33 cellular contexts compared by ENCODE assay signal in the genomic region with DNA sequence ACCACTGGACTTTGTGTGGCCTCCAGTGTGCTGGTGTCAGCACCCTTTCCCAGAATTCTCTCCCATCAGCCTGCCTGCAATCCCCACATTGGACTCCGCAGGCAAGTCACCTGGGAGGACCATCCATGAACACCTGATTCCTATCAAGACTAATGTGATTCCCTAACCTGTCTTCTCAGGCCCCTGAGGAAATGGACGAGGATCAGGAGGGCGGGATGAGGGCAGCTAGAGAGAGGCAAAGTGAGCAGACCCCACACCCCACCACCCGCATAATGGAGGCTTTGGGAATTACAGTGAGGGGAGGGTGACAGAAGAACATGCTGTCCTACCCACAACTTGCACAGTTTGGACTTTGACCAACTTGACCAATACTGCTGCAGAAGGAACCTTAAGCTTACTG.
DNase-seq lines count a peak whose midpoint lies in the region; ATAC-seq, FAIRE-seq and TF ChIP-seq lines count a peak whose summit lies in the region.
"Had no signal": no experiment of that assay in that cellular context is flagged by ENCODE, and none has a peak within 500 bp of the region (broad histone marks: within the 10 kb centered on the region; RNA-seq: fewer than 3 reads in every experiment).

No MANE protein-coding gene starts in this region.

- intact Hi-C loops in esophagus muscularis mucosa (cut with DNase I) = no loop called here

- H3K27ac ChIP-seq in H1 (ENCODE audit: low read depth, low read length) = no peak overlapping the region
- H3K27ac ChIP-seq in esophagus muscularis mucosa (replicated peaks in 1 of 4) = no peak overlapping the region
- no peak overlapping the region for H3K27ac ChIP-seq in mesenchymal stem cell (ENCODE audit: low read length, poor library complexity, severe bottlenecking)
- H3K27ac ChIP-seq: 22Rv1; A549; BLaER1; BLaER1 treated with 17β-estradiol and CSF1 and Interleukin-3, amounts not matched to agents 10 nM and 100 nM; C4-2B had no signal

- H3K23ac ChIP-seq in H1 (ENCODE audit: insufficient read length) = no peak overlapping the region
- H3K23ac ChIP-seq in mesenchymal stem cell (ENCODE audit: low read length in 2 of 2) = no peak overlapping the region

- no peak for TF ChIP-seq POLR2A in H1 (IDR thresholded peaks at IDR 0.05; ENCODE audit: control extremely low read depth in 1 of 2, low read depth in 2 of 2, low read length in 2 of 2)
- TF ChIP-seq POLR2A in esophagus muscularis mucosa (IDR thresholded peaks at IDR 0.05; ENCODE audit: low read depth) = no peak

- no peak for ATAC-seq in GM21529 (IDR thresholded peaks at IDR 0.05; ENCODE audit: unreplicated experiment)
- ATAC-seq: A549; CD8-positive, alpha-beta T cell had no signal

- no peaks in the 10 kb centered on the region for H3K79me1 ChIP-seq in H1 (ENCODE audit: low read depth, low read length)
- no peaks in the 10 kb centered on the region for H3K79me1 ChIP-seq in mesenchymal stem cell (replicated peaks; ENCODE audit: low read length, poor library complexity, severe bottlenecking)

- H3K9me3 ChIP-seq in H1 (ENCODE audit: insufficient read depth in 2 of 2, low read depth in 1 of 2, low read length in 1 of 2) (no peaks in the 10 kb centered on the region), esophagus muscularis mucosa (no peaks in the 10 kb centered on the region), mesenchymal stem cell (ENCODE audit: control insufficient read depth, low read length) (no peaks in the 10 kb centered on the region)
- H3K9me3 ChIP-seq: A549; BE2C; BLaER1; BLaER1 treated with 17β-estradiol and CSF1 and Interleukin-3, amounts not matched to agents 10 nM and 100 nM; Caco-2 had no signal

- TF ChIP-seq RAD21 in H1 (IDR thresholded peaks at IDR 0.05 in 1 of 2, conservative IDR thresholded peaks at IDR 0.05 in 1 of 2; ENCODE audit: low read depth in 2 of 2, low read length in 2 of 2) = no peak

- H4K5ac ChIP-seq in H1 (ENCODE audit: insufficient read length, low read depth, low read length) = no peak overlapping the region

- H2AK5ac ChIP-seq in H1 (ENCODE audit: low read depth, low read length) (no peak overlapping the region), mesenchymal stem cell (ENCODE audit: low read length, severe bottlenecking) (no peak overlapping the region)

- no peak overlapping the region for H3K4ac ChIP-seq in H1 (replicated peaks; ENCODE audit: insufficient read length, low read depth, low read length)
- no peak overlapping the region for H3K4ac ChIP-seq in mesenchymal stem cell (ENCODE audit: low read depth in 1 of 2, low read length in 2 of 2)

- H2BK12ac ChIP-seq in H1 (ENCODE audit: low read depth, low read length) (peak overlapping the region; percentile 12; the same call in 1 of the 2 replicates), mesenchymal stem cell (ENCODE audit: low read length in 2 of 2) (no peak overlapping the region)

- H3K9ac ChIP-seq in H1 (replicated peaks in 1 of 4; ENCODE audit: extremely low read depth in 1 of 4, low read depth in 3 of 4, low read length in 3 of 4) (no peak overlapping the region), mesenchymal stem cell (ENCODE audit: low read length) (no peak overlapping the region)
- H3K9ac ChIP-seq: BLaER1; BLaER1 treated with 17β-estradiol and CSF1 and Interleukin-3, amounts not matched to agents 10 nM and 100 nM had no signal

- TF ChIP-seq CTCF in H1 (IDR thresholded peaks at IDR 0.05; ENCODE audit: control extremely low read depth in 1 of 3, insufficient read depth in 1 of 3, low read depth in 1 of 3, low read length in 3 of 3) = no peak
- TF ChIP-seq CTCF in esophagus muscularis mucosa (IDR thresholded peaks at IDR 0.05) = no peak

- no peak overlapping the region for H3K56ac ChIP-seq in H1 (replicated peaks; ENCODE audit: insufficient read length, low read depth, low read length)

- H3K4me2 ChIP-seq in H1 (ENCODE audit: insufficient read depth in 1 of 2, low read depth in 2 of 2, low read length in 2 of 2) = no peak overlapping the region
- H3K4me2 ChIP-seq in mesenchymal stem cell (ENCODE audit: low read length, poor library complexity, severe bottlenecking) = no peak overlapping the region
- H3K4me2 ChIP-seq: A549; BLaER1; BLaER1 treated with 17β-estradiol and CSF1 and Interleukin-3, amounts not matched to agents 10 nM and 100 nM had no signal

- POLR2A ChIA-PET in H1 (lab: Charles Lee; ENCODE audit: partially characterized antibody) = no interaction called here

- H2BK5ac ChIP-seq in H1 (ENCODE audit: low read depth, low read length) (no peak overlapping the region), mesenchymal stem cell (ENCODE audit: low read depth, low read length, poor library complexity, severe bottlenecking) (no peak overlapping the region)

- no peaks in the 10 kb centered on the region for H3K23me2 ChIP-seq in H1 (ENCODE audit: low read depth, low read length)

- H2BK120ac ChIP-seq in H1 (replicated peaks; ENCODE audit: low read depth, low read length) (no peak overlapping the region), mesenchymal stem cell (ENCODE audit: low read depth, low read length) (no peak overlapping the region)

- CTCF ChIA-PET in H1 (lab: Charles Lee; ENCODE audit: partially characterized antibody) = no interaction called here

- 80% methylated on average over 4 of the region's 4 CpGs; no CpG with 5 or more reads in 1 of the 2 experiments for WGBS in H1 (ENCODE audit: extremely low coverage in 1 of 2, insufficient coverage in 1 of 2, insufficient read length in 1 of 2, insufficient replicate concordance in 2 of 2, low coverage in 1 of 2, low lambda C conversion rate in 2 of 2, missing lambda C conversion rate in 1 of 2), 2 experiments
- 97% methylated on average over 4 of the region's 4 CpGs for WGBS in esophagus muscularis mucosa
- WGBS in mesenchymal stem cell = 100% methylated on average over 2 of the region's 4 CpGs

- H2AFZ ChIP-seq in H1 (ENCODE audit: low read length) (no peak overlapping the region), mesenchymal stem cell (ENCODE audit: low read depth, low read length) (no peak overlapping the region)

- H3K14ac ChIP-seq in H1 (ENCODE audit: insufficient read length) = no peak overlapping the region
- no peak overlapping the region for H3K14ac ChIP-seq in mesenchymal stem cell (ENCODE audit: low read length in 2 of 2)

- DNase-seq in NCI-H748 (lab: John Stamatoyannopoulos, UW; ENCODE audit: unreplicated experiment) (peak; percentile 6), NCI-H748 treated with DMSO at 0.1 percent for 48 hours (lab: John Stamatoyannopoulos, UW) (no peak), H1 (ENCODE audit: low read depth in 1 of 2, low spot score in 2 of 2) (no peak), esophagus muscularis mucosa (ENCODE audit: extremely low spot score) (peak; percentile 91), mesenchymal stem cell (no peak), NCI-H2196 (lab: John Stamatoyannopoulos, UW; ENCODE audit: unreplicated experiment) (no peak), epidermal melanocyte (ENCODE audit: insufficient read length, low spot score) (no peak)
- DNase-seq: 8988T; ACHN; AML-193; BE2C; C1 segment of cervical spinal cord; Caco-2; Calu3; CD4-positive, alpha-beta memory T cell; CD4-positive, alpha-beta T cell; CD8-positive, alpha-beta memory T cell; CD8-positive, alpha-beta T cell; COR-L47; DMS 273 treated with DMSO at 0.1 percent for 48 hours; DMS153; DMS79; DMS79 treated with DMSO at 0.1 percent for 48 hours; DND-41; EL had no signal

- H2BK20ac ChIP-seq in H1 (ENCODE audit: low read length) = no peak overlapping the region

- H3K18ac ChIP-seq in H1 (ENCODE audit: extremely low read depth, low read length) (no peak overlapping the region), mesenchymal stem cell (ENCODE audit: low read depth in 1 of 2, low read length in 2 of 2) (no peak overlapping the region)

- H3K4me3 ChIP-seq in H1 (ENCODE audit: extremely low read depth in 1 of 4, insufficient read depth in 2 of 4, low read depth in 3 of 4, low read length in 4 of 4) = no peak overlapping the region
- H3K4me3 ChIP-seq in esophagus muscularis mucosa = no peak overlapping the region
- H3K4me3 ChIP-seq in mesenchymal stem cell (ENCODE audit: insufficient read depth in 1 of 2, low read depth in 1 of 2, low read length in 2 of 2) = no peak overlapping the region
- H3K4me3 ChIP-seq: A549; BLaER1; BLaER1 treated with 17β-estradiol and CSF1 and Interleukin-3, amounts not matched to agents 10 nM and 100 nM had no signal

- H2BK15ac ChIP-seq in H1 (ENCODE audit: low read length) = no peak overlapping the region
- H2BK15ac ChIP-seq in mesenchymal stem cell (ENCODE audit: low read depth, poor library complexity, severe bottlenecking) = no peak overlapping the region

- H4K91ac ChIP-seq in H1 (replicated peaks; ENCODE audit: insufficient read length, low read length) (no peak overlapping the region), mesenchymal stem cell (ENCODE audit: low read length) (peak overlapping the region; percentile 12)

- no peak for FAIRE-seq in H1 (lab: Jason Lieb, UNC)
- FAIRE-seq: A204.1, A549, D721Med had no signal

- H3K4me1 ChIP-seq in H1 (replicated peaks in 1 of 4; ENCODE audit: control insufficient read depth in 3 of 4, insufficient read depth in 4 of 4, low read length in 3 of 4) = no peaks in the 10 kb centered on the region
- no peaks in the 10 kb centered on the region for H3K4me1 ChIP-seq in esophagus muscularis mucosa
- H3K4me1 ChIP-seq in mesenchymal stem cell (ENCODE audit: control insufficient read depth, insufficient read depth, low read depth, low read length) = no peaks in the 10 kb centered on the region
- H3K4me1 ChIP-seq: BLaER1; BLaER1 treated with 17β-estradiol and CSF1 and Interleukin-3, amounts not matched to agents 10 nM and 100 nM; Caco-2 had no signal

- TF ChIP-seq EP300 in H1 (IDR thresholded peaks at IDR 0.05; ENCODE audit: borderline replicate concordance in 1 of 2, low read depth in 2 of 2, low read length in 2 of 2) = no peak
- TF ChIP-seq EP300 in esophagus muscularis mucosa (IDR thresholded peaks at IDR 0.05) = no peak

- 0 out of 7 replicates have a peak, but pooled peaks cover 0 to 3% (median 0%) of the 10 kb centered on the region in 4 experiments for H3K27me3 ChIP-seq in H1 (replicated peaks in 1 of 4; ENCODE audit: control insufficient read depth in 3 of 4, extremely low read depth in 1 of 4, insufficient read depth in 3 of 4, low read length in 3 of 4)
- peaks cover 0 to 13% (median 0%) of the 10 kb centered on the region in 4 donors for H3K27me3 ChIP-seq in esophagus muscularis mucosa
- H3K27me3 ChIP-seq in mesenchymal stem cell (ENCODE audit: control insufficient read depth in 1 of 2, insufficient read depth in 1 of 2, low read length in 2 of 2) = peaks cover 0 to 7% of the 10 kb centered on the region in 2 experiments
- H3K27me3 ChIP-seq: BE2C; BLaER1; BLaER1 treated with 17β-estradiol and CSF1 and Interleukin-3, amounts not matched to agents 10 nM and 100 nM had no signal

- no peaks in the 10 kb centered on the region for H3K79me2 ChIP-seq in H1 (ENCODE audit: control insufficient read depth in 1 of 2, insufficient read depth in 2 of 2, low read length in 2 of 2)

- H4K8ac ChIP-seq in H1 (ENCODE audit: extremely low read depth, insufficient read depth, low read length) = no peak overlapping the region
- H4K8ac ChIP-seq in mesenchymal stem cell (ENCODE audit: low read length) = no peak overlapping the region

- H3K36me3 ChIP-seq in H1 (ENCODE audit: control insufficient read depth in 2 of 4, insufficient read depth in 4 of 4, low read length in 3 of 4) (no peaks in the 10 kb centered on the region), esophagus muscularis mucosa (no peaks in the 10 kb centered on the region), mesenchymal stem cell (ENCODE audit: control insufficient read depth in 1 of 2, insufficient read depth in 2 of 2, low read depth in 1 of 2, low read length in 2 of 2) (no peaks in the 10 kb centered on the region)
- H3K36me3 ChIP-seq: BE2C; BLaER1; BLaER1 treated with 17β-estradiol and CSF1 and Interleukin-3, amounts not matched to agents 10 nM and 100 nM had no signal

- H4K20me1 ChIP-seq in H1 (replicated peaks in 1 of 2; ENCODE audit: control insufficient read depth in 1 of 2, insufficient read depth in 2 of 2, low read length in 2 of 2) = no peaks in the 10 kb centered on the region
- H4K20me1 ChIP-seq: BLaER1; BLaER1 treated with 17β-estradiol and CSF1 and Interleukin-3, amounts not matched to agents 10 nM and 100 nM had no signal

Comparison
In these comparisons a context has a peak if more than half of its experiments do, and no peak if none do; other contexts are left out.
1. DNase-seq: peak in NCI-H748 (single experiment) and esophagus muscularis mucosa (single experiment); none in NCI-H748 treated with DMSO at 0.1 percent for 48 hours (single experiment), H1 (0 of 2), mesenchymal stem cell (single experiment), NCI-H2196 (single experiment) and epidermal melanocyte (single experiment).